Comparison of ENCODE assay signal across 15 cellular contexts in genomic region chr10:34711500-34711899, GRCh38.
DNase-seq lines count a peak whose midpoint lies in the region; ATAC-seq and TF ChIP-seq lines count a peak whose summit lies in the region.
"Had no signal": no experiment of that assay in that cellular context is flagged by ENCODE, and none has a peak within 500 bp of the region (broad histone marks: within the 10 kb centered on the region; RNA-seq: fewer than 3 reads in every experiment).

No MANE protein-coding gene starts in this region.

- WGBS in adrenal gland, 4 donors = 50 to 83% (median 71%) methylated on average over 3 of the region's 3 CpGs
- 56% methylated on average over 3 of the region's 3 CpGs for WGBS in suprapubic skin

- H3K36me3 ChIP-seq in adrenal gland (replicated peaks in 1 of 2) (no peaks in the 10 kb centered on the region), left lung (no peaks in the 10 kb centered on the region), suprapubic skin (no peaks in the 10 kb centered on the region)
- H3K36me3 ChIP-seq: MG63 had no signal

- TF ChIP-seq POLR2A in adrenal gland (IDR thresholded peaks at IDR 0.05) (no peak), suprapubic skin (IDR thresholded peaks at IDR 0.05) (no peak)

- intact Hi-C loops in adrenal gland (cut with DNase I) = no loop called here
- intact Hi-C loops in left lung (cut with DNase I) = no loop called here

- H3K4me3 ChIP-seq in adrenal gland = no peak overlapping the region
- no peak overlapping the region for H3K4me3 ChIP-seq in left lung
- no peak overlapping the region for H3K4me3 ChIP-seq in suprapubic skin
- H3K4me3 ChIP-seq: MG63 had no signal

- no peak for TF ChIP-seq CTCF in adrenal gland (IDR thresholded peaks at IDR 0.05)
- no peak for TF ChIP-seq CTCF in left lung (IDR thresholded peaks at IDR 0.05)
- TF ChIP-seq CTCF in suprapubic skin (IDR thresholded peaks at IDR 0.05) = no peak

- peak; percentile 41 for ATAC-seq in left lung
- ATAC-seq: CD8-positive, alpha-beta T cell; stimulated activated naive B cell treated with anti-CD40 and anti-IgM and Interleukin-4, amounts not matched to agents 10 μg/mL and 1 μg/mL and 100 μg/mL, for 72 hours had no signal

- H3K9me3 ChIP-seq in adrenal gland (replicated peaks in 1 of 3) (no peaks in the 10 kb centered on the region), left lung (no peaks in the 10 kb centered on the region), suprapubic skin (no peaks in the 10 kb centered on the region)
- H3K9me3 ChIP-seq: SK-N-SH had no signal

- H3K4me1 ChIP-seq in adrenal gland (replicated peaks in 1 of 2) (peaks cover 15 to 47% of the 10 kb centered on the region in 2 donors), left lung (peaks cover 20 to 46% of the 10 kb centered on the region in 2 donors), suprapubic skin (peaks cover 35% of the 10 kb centered on the region)

- DNase-seq in adrenal gland (peak in 5 of 7 donors; percentile 25 to 61 (median 40)), fibroblast of gingiva (ENCODE audit: low read depth) (peak; percentile 73), left lung (no peak), suprapubic skin (ENCODE audit: low spot score in 2 of 2) (no peak), cerebellar nuclear complex (lab: John Stamatoyannopoulos, UW) (no peak), D341Med (ENCODE audit: low spot score) (no peak)
- no peak for DNase-seq in stimulated activated CD4-positive, alpha-beta T cell treated with anti-CD3 and anti-CD28 coated beads, Interleukin-12 subunit alpha, Interleukin-12 subunit beta, amount 100 ng/mL, for 4 hours
- DNase-seq: activated CD4-positive, alpha-beta T cell treated with anti-CD3 and anti-CD28 coated beads for 1 hour; CD8-positive, alpha-beta T cell; glutamatergic neuron; MG63; NCI-H1694 treated with DMSO at 0.1 percent for 48 hours; NCI-H774; SK-N-SH; stimulated activated naive B cell treated with anti-CD40 and anti-IgM and Interleukin-4, amounts not matched to agents 10 μg/mL and 1 μg/mL and 100 μg/mL, for 72 hours had no signal

- H3K27ac ChIP-seq in adrenal gland = peak overlapping the region in 2 of 5 donors; percentile 63 to 64
- H3K27ac ChIP-seq in left lung = peak overlapping the region in 1 of 2 donors; percentile 45
- H3K27ac ChIP-seq in suprapubic skin = peak overlapping the region; percentile 53

- no peaks in the 10 kb centered on the region for H3K27me3 ChIP-seq in adrenal gland
- no peaks in the 10 kb centered on the region for H3K27me3 ChIP-seq in left lung
- no peaks in the 10 kb centered on the region for H3K27me3 ChIP-seq in suprapubic skin
- H3K27me3 ChIP-seq: MG63 had no signal

- TF ChIP-seq EP300 in suprapubic skin (IDR thresholded peaks at IDR 0.05) = no peak

Comparison
In these comparisons a context has a peak if more than half of its experiments do, and no peak if none do; other contexts are left out.
1. DNase-seq: peak in adrenal gland (5 of 7) and fibroblast of gingiva (single experiment); none in left lung (0 of 2), suprapubic skin (0 of 2), cerebellar nuclear complex (0 of 2), stimulated activated CD4-positive, alpha-beta T cell treated with anti-CD3 and anti-CD28 coated beads, Interleukin-12 subunit alpha, Interleukin-12 subunit beta, amount 100 ng/mL, for 4 hours (single experiment) and D341Med (single experiment).